ENCODE assay signal across 2 cellular contexts in the genomic region with DNA sequence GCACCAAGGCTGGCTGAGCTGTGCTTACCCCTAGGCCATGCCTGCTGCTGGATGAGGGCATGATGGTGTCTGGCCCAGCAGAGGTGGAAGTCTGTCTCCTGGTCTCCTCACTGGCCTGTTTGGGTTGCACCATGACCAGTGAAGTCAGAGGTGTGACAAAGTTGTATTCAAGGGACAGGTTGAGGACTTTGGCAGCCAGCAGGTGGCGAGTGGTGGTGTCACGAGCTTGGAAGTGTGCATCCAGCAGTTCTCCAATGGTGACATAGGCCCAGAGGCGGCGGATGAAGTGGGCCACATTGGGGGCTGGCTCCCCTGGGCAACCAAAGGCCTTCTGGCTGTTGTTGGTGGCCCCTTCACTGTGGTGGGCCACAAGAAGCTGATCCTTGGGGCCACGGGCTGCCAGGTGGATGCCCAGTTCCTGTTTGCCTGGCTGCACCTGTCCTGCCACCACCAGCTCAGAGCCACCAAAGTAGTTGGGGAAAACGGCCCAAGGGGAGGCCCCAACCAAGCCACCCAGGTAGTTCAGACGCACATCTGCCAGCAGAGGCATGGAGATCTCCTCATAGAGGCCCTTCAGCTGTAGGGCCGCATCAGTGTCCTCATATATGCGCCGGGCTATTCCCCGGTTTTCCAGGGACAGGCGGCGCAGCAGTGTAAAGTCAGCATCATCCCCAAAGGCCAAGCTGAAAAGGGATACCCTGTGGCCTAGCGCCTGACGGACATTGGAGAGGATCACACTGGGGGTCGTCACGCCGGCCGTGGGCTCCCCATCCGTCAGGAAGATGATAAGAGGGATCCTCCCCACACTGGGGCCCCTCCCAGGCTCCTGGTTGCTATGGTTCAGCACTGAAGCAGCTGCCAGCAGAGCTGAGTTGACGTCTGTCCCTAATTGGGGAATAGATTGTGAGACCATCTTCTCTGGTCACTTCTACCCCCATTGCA.
TF ChIP-seq lines count a peak whose summit lies in the region.

No MANE protein-coding gene starts in this region.

TF ChIP-seq in HCT116, 20 proteins besides CTCF, POLR2A, EP300 and RAD21:
- TF ChIP-seq EZH2 (IDR thresholded peaks at IDR 0.05) (no peak), SP1 (IDR thresholded peaks at IDR 0.05; ENCODE audit: low read depth) (no peak), FOSL1 (IDR thresholded peaks at IDR 0.05; ENCODE audit: low read depth) (no peak), ZNF274 (IDR thresholded peaks at IDR 0.05; ENCODE audit: low read depth, low read length) (no peak)

TF ChIP-seq in SK-N-SH, 30 proteins besides CTCF, POLR2A, EP300 and RAD21:
- no peak for TF ChIP-seq TEAD4 (IDR thresholded peaks at IDR 0.05; ENCODE audit: borderline replicate concordance, insufficient read depth)
- TF ChIP-seq SIN3A (IDR thresholded peaks at IDR 0.05; ENCODE audit: borderline replicate concordance, low read depth, low read length): no peak
- no peak for TF ChIP-seq YY1 (IDR thresholded peaks at IDR 0.05; ENCODE audit: low read depth)
- no peak for TF ChIP-seq NRF1 (IDR thresholded peaks at IDR 0.05; ENCODE audit: low read depth, low read length)
- no peak for TF ChIP-seq REST (IDR thresholded peaks at IDR 0.05; ENCODE audit: low read depth, low read length)
- TF ChIP-seq NFIC (IDR thresholded peaks at IDR 0.05; ENCODE audit: borderline replicate concordance): no peak
- TF ChIP-seq SMC3 (IDR thresholded peaks at IDR 0.05; ENCODE audit: low read depth, low read length): no peak
- no peak for TF ChIP-seq MXI1 (IDR thresholded peaks at IDR 0.05; ENCODE audit: low read depth, low read length)
- no peak for TF ChIP-seq RXRA (IDR thresholded peaks at IDR 0.05; ENCODE audit: borderline replicate concordance, low read depth)
- TF ChIP-seq JUND (IDR thresholded peaks at IDR 0.05): no peak
- no peak for TF ChIP-seq IRF3 (IDR thresholded peaks at IDR 0.05; ENCODE audit: low read depth, low read length)
- TF ChIP-seq POLR2AphosphoS5 (IDR thresholded peaks at IDR 0.05; ENCODE audit: low read depth, low read length): no peak
- TF ChIP-seq PBX3 (IDR thresholded peaks at IDR 0.05): no peak
- no peak for TF ChIP-seq GATA2 (CRISPR knock-in tag; IDR thresholded peaks at IDR 0.05)
- TF ChIP-seq, protein P1, sequence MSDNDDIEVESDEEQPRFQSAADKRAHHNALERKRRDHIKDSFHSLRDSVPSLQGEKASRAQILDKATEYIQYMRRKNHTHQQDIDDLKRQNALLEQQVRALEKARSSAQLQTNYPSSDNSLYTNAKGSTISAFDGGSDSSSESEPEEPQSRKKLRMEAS (IDR thresholded peaks at IDR 0.05; ENCODE audit: low read depth): no peak
- TF ChIP-seq MEF2A (IDR thresholded peaks at IDR 0.05; ENCODE audit: borderline replicate concordance, low read depth): no peak
- no peak for TF ChIP-seq TAF1 (IDR thresholded peaks at IDR 0.05; ENCODE audit: borderline replicate concordance, low read depth, low read length)
TF ChIP-seq in SK-N-SH: peak in this region for 0.
